8 cellular contexts compared by ENCODE assay signal in genomic region chr12:31073527-31074332, GRCh38. TPM values are rescaled to one million over a fixed set of nuclear protein-coding genes. Genes with fewer than 3 reads are reported as not detected.
A peak's percentile ranks its signal among the peaks of the same experiment; 100 is the strongest.
DNase-seq lines count a peak whose midpoint lies in the region; ATAC-seq and TF ChIP-seq lines count a peak whose summit lies in the region.
"Not testable (repeated sequence)": the region's sequence is repeated elsewhere in the genome, so short reads cannot be mapped to it uniquely, and the experiment has no call there.

Gene DDX11 (plus strand): TSS chr12:31073860. CDS start chr12:31078394, 4,534 bp downstream.

- H3K27me3 Mint-ChIP-seq in CD4-positive, CD25-positive, alpha-beta regulatory T cell; activated CD4-positive, alpha-beta memory T cell treated with anti-CD3 and anti-CD28 coated beads for 36 hours: not testable (repeated sequence)

- not testable (repeated sequence) for H3K27me3 ChIP-seq in CD4-positive, CD25-positive, alpha-beta regulatory T cell (ENCODE audit: control insufficient read depth, insufficient read depth, low read length); lung (ENCODE audit: control insufficient read depth, insufficient read depth)

- peak within 1 kb of the TSS; percentile 93 for H3K4me3 ChIP-seq in CD4-positive, CD25-positive, alpha-beta regulatory T cell (ENCODE audit: low read depth, low read length)
- peak within 1 kb of the TSS; percentile 62 for H3K4me3 ChIP-seq in lung

- not testable (repeated sequence) for H3K36me3 Mint-ChIP-seq in CD4-positive, CD25-positive, alpha-beta regulatory T cell; activated CD4-positive, alpha-beta memory T cell treated with anti-CD3 and anti-CD28 coated beads for 36 hours

- not testable (repeated sequence) for H3K9me3 Mint-ChIP-seq in CD4-positive, CD25-positive, alpha-beta regulatory T cell; activated CD4-positive, alpha-beta memory T cell treated with anti-CD3 and anti-CD28 coated beads for 36 hours

- H3K9me3 ChIP-seq in CD4-positive, CD25-positive, alpha-beta regulatory T cell (ENCODE audit: control insufficient read depth in 2 of 2, low read length in 2 of 2); lung (ENCODE audit: control insufficient read depth in 2 of 2, insufficient read depth in 1 of 2, low read length in 1 of 2): not testable (repeated sequence)

- not testable (repeated sequence) for H3K36me3 ChIP-seq in CD4-positive, CD25-positive, alpha-beta regulatory T cell (ENCODE audit: control insufficient read depth, insufficient read depth, low read length); lung (ENCODE audit: control insufficient read depth in 2 of 2, insufficient read depth in 2 of 2, low read length in 2 of 2)

- DNase-seq in CD4-positive, CD25-positive, alpha-beta regulatory T cell = peak; percentile 86 to 94 (median 93)
- DNase-seq in NCI-H82 treated with DMSO at 0.1 percent for 48 hours (lab: John Stamatoyannopoulos, UW; ENCODE audit: unreplicated experiment) = peak; percentile 96
- DNase-seq in activated CD4-positive, alpha-beta memory T cell treated with anti-CD3 and anti-CD28 coated beads for 36 hours = peak; percentile 96
- peak; percentile 98 for DNase-seq in ecto neural progenitor cell (ENCODE audit: low spot score)
- DNase-seq in lung (ENCODE audit: low spot score) = peak; percentile 93
- peak; percentile 88 to 92 (median 88) for DNase-seq in stimulated activated CD4-positive, alpha-beta T cell treated with anti-CD3 and anti-CD28 coated beads, TNF-alpha, amount 100 ng/mL, for 24 hours (ENCODE audit: low read depth in 3 of 3)

- not testable (repeated sequence) for TF ChIP-seq CTCF in lung (IDR thresholded peaks at IDR 0.05; ENCODE audit: control extremely low read depth, extremely low read depth)

- POLR2A ChIA-PET in activated CD4-positive, alpha-beta memory T cell treated with anti-CD3 and anti-CD28 coated beads for 36 hours (lab: Charles Lee) = not testable (repeated sequence)

- WGBS in lung, 2 donors = 0% methylated on average over 58 of the region's 58 CpGs

- H3K27ac ChIP-seq in CD4-positive, CD25-positive, alpha-beta regulatory T cell (ENCODE audit: insufficient read depth, low read length, poor library complexity, severe bottlenecking) = peak within 1 kb of the TSS; percentile 85
- H3K27ac ChIP-seq in lung (ENCODE audit: low read depth in 1 of 2, low read length in 1 of 2) = peak within 1 kb of the TSS; percentile 58 to 89

- H3K4me3 Mint-ChIP-seq in CD4-positive, CD25-positive, alpha-beta regulatory T cell = peak within 1 kb of the TSS; percentile 97 to 99 (median 98)
- H3K4me3 Mint-ChIP-seq in activated CD4-positive, alpha-beta memory T cell treated with anti-CD3 and anti-CD28 coated beads for 36 hours = peak within 1 kb of the TSS; percentile 92

- not testable (repeated sequence) for H3K4me1 ChIP-seq in CD4-positive, CD25-positive, alpha-beta regulatory T cell (ENCODE audit: control insufficient read depth, insufficient read depth, low read length, poor library complexity, severe bottlenecking); lung (ENCODE audit: control insufficient read depth in 2 of 2, insufficient read depth in 2 of 2, low read length in 2 of 2)

- peak; percentile 84 to 87 for ATAC-seq in CD4-positive, CD25-positive, alpha-beta regulatory T cell (ENCODE audit: low read depth in 2 of 2)
- ATAC-seq in GM19452 (IDR thresholded peaks at IDR 0.05; ENCODE audit: unreplicated experiment) = peak; percentile 91
- ATAC-seq in HG03575 (IDR thresholded peaks at IDR 0.05; ENCODE audit: extremely low read depth, insufficient number of reproducible peaks, low FRiP score, unreplicated experiment) = peak; percentile 78
- peak; percentile 96 for ATAC-seq in lung (ENCODE audit: insufficient read depth, low FRiP score)

- CTCF ChIA-PET in activated CD4-positive, alpha-beta memory T cell treated with anti-CD3 and anti-CD28 coated beads for 36 hours (lab: Charles Lee) = interaction anchor here (1.5 kb wide), 1 partner anchor 198 kb away, joined by 5 read pairs; no protein-coding TSS in a partner anchor

- peak within 1 kb of the TSS; percentile 98 to 99 (median 98) for H3K27ac Mint-ChIP-seq in CD4-positive, CD25-positive, alpha-beta regulatory T cell
- peak within 1 kb of the TSS; percentile 93 for H3K27ac Mint-ChIP-seq in activated CD4-positive, alpha-beta memory T cell treated with anti-CD3 and anti-CD28 coated beads for 36 hours

- intact Hi-C loops in activated CD4-positive, alpha-beta memory T cell treated with anti-CD3 and anti-CD28 coated beads for 36 hours (cut with micrococcal nuclease) = loop anchor here (2.0 to 10.0 kb wide), 3 partner anchors 223 to 379 kb away; partner anchors contain the start of gene IPO8

- peaks cover 6 to 42% (median 15%) of the 10 kb centered on the region in 4 donors for H3K4me1 Mint-ChIP-seq in CD4-positive, CD25-positive, alpha-beta regulatory T cell
- H3K4me1 Mint-ChIP-seq in activated CD4-positive, alpha-beta memory T cell treated with anti-CD3 and anti-CD28 coated beads for 36 hours (ENCODE audit: low read depth) = peaks cover 19% of the 10 kb centered on the region

RNA-seq across cellular contexts. Expression of gene DDX11, which starts in this region (rescaled TPM):
- total RNA-seq in CD4-positive, CD25-positive, alpha-beta regulatory T cell = 135 TPM
- polyA plus RNA-seq in CD4-positive, CD25-positive, alpha-beta regulatory T cell = 10 to 100 TPM in 1 of 4 donors, 1 to 10 TPM in 3; 3.1 to 12.7 (median 8.4) TPM
- 100 to 1,000 TPM; 115 to 116 TPM for total RNA-seq in activated CD4-positive, alpha-beta memory T cell treated with anti-CD3 and anti-CD28 coated beads for 36 hours
- total RNA-seq in lung = 10 to 100 TPM; 26.9 to 30.9 TPM
- 10 to 100 TPM; 11.7 to 16.1 TPM for polyA plus RNA-seq in lung

Comparison
In these comparisons a context has a peak if more than half of its experiments do, and no peak if none do; other contexts are left out.
1. Peak in every context shown above with its lines: DNase-seq, ATAC-seq, H3K4me3 ChIP-seq and H3K27ac ChIP-seq.